17 cellular contexts compared by ENCODE assay signal in the genomic region with DNA sequence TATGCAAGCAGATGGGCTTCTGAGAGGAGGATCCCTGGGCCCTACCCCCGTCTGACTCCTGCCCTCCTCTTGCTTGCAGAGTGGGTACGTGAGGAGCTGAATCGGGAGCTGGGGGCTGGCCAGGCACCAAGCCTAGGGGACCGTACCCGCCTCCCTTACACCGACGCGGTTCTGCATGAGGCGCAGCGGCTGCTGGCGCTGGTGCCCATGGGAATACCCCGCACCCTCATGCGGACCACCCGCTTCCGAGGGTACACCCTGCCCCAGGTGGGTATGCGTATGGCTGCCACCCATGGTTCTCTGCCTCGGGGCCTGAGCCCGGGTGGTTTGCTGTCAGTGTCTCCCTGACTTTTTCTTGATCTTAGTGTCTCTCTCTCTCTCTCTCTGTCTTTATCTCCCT. TPM values are rescaled to one million over a fixed set of nuclear protein-coding genes. Genes with fewer than 3 reads are reported as not detected.
A peak's percentile ranks its signal among the peaks of the same experiment; 100 is the strongest.
DNase-seq lines count a peak whose midpoint lies in the region; ATAC-seq and TF ChIP-seq lines count a peak whose summit lies in the region.
"Had no signal": no experiment of that assay in that cellular context is flagged by ENCODE, and none has a peak within 500 bp of the region (broad histone marks: within the 10 kb centered on the region; RNA-seq: fewer than 3 reads in every experiment).

No MANE protein-coding gene starts in this region.

- H3K9me3 Mint-ChIP-seq in GM23338 (no peaks in the 10 kb centered on the region; the same call in 2 of the 3 replicates), nephron progenitor cell (no peaks in the 10 kb centered on the region)
- H3K9me3 Mint-ChIP-seq: CD8-positive, alpha-beta memory T cell; H9; IgD-negative memory B cell had no signal

- H2AFZ ChIP-seq in GM23338 (no peak overlapping the region), neuronal stem cell (ENCODE audit: low read length) (no peak overlapping the region)

- H3K4me3 ChIP-seq in GM23338 (no peak overlapping the region), neuronal stem cell (ENCODE audit: low read length in 2 of 2) (no peak overlapping the region)

- no peak overlapping the region for H3K23ac ChIP-seq in neuronal stem cell (ENCODE audit: low read depth, low read length, poor library complexity)

- H3K4me3 Mint-ChIP-seq in GM23338 (no peak overlapping the region), nephron progenitor cell (no peak overlapping the region)
- H3K4me3 Mint-ChIP-seq: CD4-positive, CD25-positive, alpha-beta regulatory T cell; CD8-positive, alpha-beta memory T cell; H9; IgD-negative memory B cell had no signal

- no peaks in the 10 kb centered on the region for H3K9me2 ChIP-seq in GM23338 (ENCODE audit: insufficient read depth)

- H3F3A ChIP-seq in GM23338 (replicated peaks; ENCODE audit: low read depth): peaks cover 46% of the 10 kb centered on the region

- no peak overlapping the region for H3K4ac ChIP-seq in neuronal stem cell (ENCODE audit: low read length)

- H3K27me3 Mint-ChIP-seq in GM23338 (ENCODE audit: insufficient read depth, low read depth, poor library complexity) (peaks cover 8% of the 10 kb centered on the region), nephron progenitor cell (ENCODE audit: low read depth, poor library complexity) (peaks cover 4% of the 10 kb centered on the region)

- peaks cover 13% of the 10 kb centered on the region for H3K4me1 Mint-ChIP-seq in GM23338
- H3K4me1 Mint-ChIP-seq in nephron progenitor cell: peaks cover 36% of the 10 kb centered on the region

- no peak overlapping the region for H2BK15ac ChIP-seq in neuronal stem cell (ENCODE audit: low read length)

- H2AK5ac ChIP-seq in neuronal stem cell (ENCODE audit: low read depth, low read length): peak overlapping the region; percentile 90

- H2BK12ac ChIP-seq in neuronal stem cell (ENCODE audit: low read length): no peak overlapping the region

- no peak overlapping the region for H3K27ac Mint-ChIP-seq in GM23338
- no peak overlapping the region for H3K27ac Mint-ChIP-seq in nephron progenitor cell

- no peak overlapping the region for H3K27ac ChIP-seq in GM23338 (ENCODE audit: low read depth)
- H3K27ac ChIP-seq in neuronal stem cell (replicated peaks; ENCODE audit: low read length): no peak overlapping the region

- no peak overlapping the region for H3K14ac ChIP-seq in neuronal stem cell (ENCODE audit: low read length)

- DNase-seq in D341Med (ENCODE audit: low spot score) (peak; percentile 31), GM23338 (ENCODE audit: low spot score) (no peak), neuronal stem cell (ENCODE audit: low spot score) (no peak), hypothalamus (lab: John Stamatoyannopoulos, UW) (no peak), nephron progenitor cell (no peak)
- DNase-seq: ACHN; BE2C; C1 segment of cervical spinal cord; Caco-2; CD4-positive, CD25-positive, alpha-beta regulatory T cell; CD8-positive, alpha-beta memory T cell; DMS79 treated with DMSO at 0.1 percent for 48 hours; GF-D8; H9 had no signal

- H3K36me3 Mint-ChIP-seq in GM23338 (ENCODE audit: low read depth) (peaks cover 96% of the 10 kb centered on the region), nephron progenitor cell (ENCODE audit: low read depth) (no peaks in the 10 kb centered on the region)
- H3K36me3 Mint-ChIP-seq: CD4-positive, CD25-positive, alpha-beta regulatory T cell; CD8-positive, alpha-beta memory T cell; IgD-negative memory B cell had no signal

- no peak for TF ChIP-seq CTCF in GM23338 (conservative IDR thresholded peaks at IDR 0.05; ENCODE audit: low read depth in 2 of 2)
- TF ChIP-seq CTCF in nephron progenitor cell (IDR thresholded peaks at IDR 0.05): no peak

- H2BK5ac ChIP-seq in neuronal stem cell (ENCODE audit: low read length): no peak overlapping the region

- H3K9me3 ChIP-seq in neuronal stem cell (replicated peaks in 1 of 2; ENCODE audit: control insufficient read depth in 2 of 2, insufficient read depth in 1 of 2, low read depth in 1 of 2, low read length in 2 of 2): no peaks in the 10 kb centered on the region
- H3K9me3 ChIP-seq: BE2C, Caco-2 had no signal

- peaks cover 49% of the 10 kb centered on the region for H4K20me1 ChIP-seq in GM23338 (replicated peaks; ENCODE audit: insufficient read depth)

- H4K8ac ChIP-seq in neuronal stem cell (ENCODE audit: low read depth, low read length): peak overlapping the region; percentile 3

- no peaks in the 10 kb centered on the region for H3K79me1 ChIP-seq in neuronal stem cell (ENCODE audit: low read depth, low read length)

- no peak overlapping the region for H2BK120ac ChIP-seq in neuronal stem cell (ENCODE audit: low read depth, low read length)

- H3K36me3 ChIP-seq in GM23338 (ENCODE audit: insufficient read depth) (peaks cover 59% of the 10 kb centered on the region), neuronal stem cell (replicated peaks in 1 of 2; ENCODE audit: control insufficient read depth in 2 of 2, insufficient read depth in 2 of 2, low read length in 2 of 2) (peaks cover 0 to 14% of the 10 kb centered on the region in 2 donors)
- H3K36me3 ChIP-seq: BE2C had no signal

- ATAC-seq in GM23338: no peak
- peak; percentile 25 for ATAC-seq in esophagus mucosa
- ATAC-seq in GM19023 (IDR thresholded peaks at IDR 0.05; ENCODE audit: unreplicated experiment): no peak

- peaks cover 23% of the 10 kb centered on the region for H3K79me2 ChIP-seq in GM23338 (replicated peaks; ENCODE audit: insufficient read depth)

- H4K91ac ChIP-seq in neuronal stem cell (ENCODE audit: low read depth, low read length, poor library complexity): no peak overlapping the region

- H3K4me1 ChIP-seq in GM23338 (ENCODE audit: insufficient read depth) (no peaks in the 10 kb centered on the region), neuronal stem cell (ENCODE audit: control insufficient read depth in 2 of 2, insufficient read depth in 1 of 2, low read depth in 1 of 2, low read length in 2 of 2) (no peaks in the 10 kb centered on the region)
- H3K4me1 ChIP-seq: BE2C, Caco-2 had no signal

- WGBS in neuronal stem cell (ENCODE audit: extremely low coverage in 2 of 2, insufficient read length in 2 of 2, insufficient replicate concordance in 1 of 2), 2 donors: no CpG with 5 or more reads among the region's 18 CpGs

- H3K9ac ChIP-seq in neuronal stem cell (ENCODE audit: low read depth, low read length, poor library complexity): no peak overlapping the region

- H3K4me2 ChIP-seq in GM23338: no peak overlapping the region
- no peak overlapping the region for H3K4me2 ChIP-seq in neuronal stem cell (ENCODE audit: insufficient read depth, low read length, poor library complexity, severe bottlenecking)

- H3K27me3 ChIP-seq in GM23338 (ENCODE audit: insufficient read depth) (no peaks in the 10 kb centered on the region), neuronal stem cell (ENCODE audit: control insufficient read depth in 3 of 3, insufficient read depth in 3 of 3, low read depth in 1 of 3, low read length in 3 of 3) (peaks cover 0 to 7% (median 0%) of the 10 kb centered on the region in 3 experiments)

- no peak overlapping the region for H3K18ac ChIP-seq in neuronal stem cell (ENCODE audit: low read length)

TF ChIP-seq in GM23338, 12 proteins besides CTCF, POLR2A, EP300 and RAD21:
- TF ChIP-seq POLR2AphosphoS5 (IDR thresholded peaks at IDR 0.05; ENCODE audit: low read depth): peak; percentile 23; the same call in 1 of the 2 replicates
- no peak for TF ChIP-seq EZH2 (IDR thresholded peaks at IDR 0.05; ENCODE audit: low read depth, unreplicated experiment)

RNA-seq across cellular contexts. Expression of a gene that starts 10.4 kb away (rescaled TPM):
- 272 and 315 TPM in 2 replicates for total RNA-seq in GM23338 (2014; rRNA removed; shearing (Covaris generic))
- polyA plus RNA-seq in GM23338 (2016; fragmentation: Nextera tagmentation; extraction: Ambion mirVana): 130 and 137 TPM in 2 replicates
- 10.4 TPM for total RNA-seq in esophagus mucosa
- polyA plus RNA-seq in neuronal stem cell (2013, experiment 1 of 2): 8.6 TPM
- polyA plus RNA-seq in neuronal stem cell (2013, experiment 2 of 2): 8.4 TPM
- total RNA-seq: CD4-positive, CD25-positive, alpha-beta regulatory T cell; CD8-positive, alpha-beta memory T cell had no signal
- polyA plus RNA-seq: CD8-positive, alpha-beta memory T cell; IgD-negative memory B cell had no signal

RNA-seq across cellular contexts. Expression of a gene that starts 15.7 kb away (rescaled TPM):
- total RNA-seq in GM23338 (2014; rRNA removed; shearing (Covaris generic)): 23.7 and 28.4 TPM in 2 replicates
- 7.5 and 9.0 TPM in 2 replicates for polyA plus RNA-seq in GM23338 (2016; fragmentation: Nextera tagmentation; extraction: Ambion mirVana)
- total RNA-seq in esophagus mucosa: 4.0 TPM
- 35.0 TPM for polyA plus RNA-seq in neuronal stem cell (2013, experiment 1 of 2)
- polyA plus RNA-seq in neuronal stem cell (2013, experiment 2 of 2): 35.2 TPM
- total RNA-seq: CD4-positive, CD25-positive, alpha-beta regulatory T cell had no signal

Comparison
In these comparisons a context has a peak if more than half of its experiments do, and no peak if none do; other contexts are left out.
1. RNA of a gene that starts 10.4 kb away (total RNA-seq): 272 to 315 TPM in GM23338; 10.4 TPM in esophagus mucosa (single experiment); every median in the first group is over 10 times any median in the second.